ENCODE assay signal across 28 cellular contexts in genomic region chr11:112222303-112222702, GRCh38. TPM values are rescaled to one million over a fixed set of nuclear protein-coding genes. Genes with fewer than 3 reads are reported as not detected.
DNase-seq lines count a peak whose midpoint lies in the region; ATAC-seq, FAIRE-seq and TF ChIP-seq lines count a peak whose summit lies in the region.
"Had no signal": no experiment of that assay in that cellular context is flagged by ENCODE, and none has a peak within 500 bp of the region (broad histone marks: within the 10 kb centered on the region; RNA-seq: fewer than 3 reads in every experiment).

No MANE protein-coding gene starts in this region.

- in situ Hi-C loops in K562 (cut with MboI) = loop anchor here (5.0 to 10.0 kb wide), 3 partner anchors 60 to 618 kb away; partner anchors contain the start of gene SIK2

- H3K36me3 Mint-ChIP-seq in activated CD8-positive, alpha-beta T cell treated with anti-CD3 and anti-CD28 coated beads for 36 hours (ENCODE audit: low read depth) = no peaks in the 10 kb centered on the region
- H3K36me3 Mint-ChIP-seq: natural killer cell treated with Interleukin-12 subunit alpha and Interleukin-12 subunit beta and Interleukin-15 and Interleukin-18, amount 100 ng/mL, for 72 hours had no signal

- FAIRE-seq in K562 (lab: Jason Lieb, UNC) = no peak
- FAIRE-seq: A549, islet of Langerhans had no signal

- TF ChIP-seq POLR2A in K562 (conservative IDR thresholded peaks at IDR 0.05) (no peak), sigmoid colon (IDR thresholded peaks at IDR 0.05) (no peak)

- H3K4me3 Mint-ChIP-seq in activated CD8-positive, alpha-beta T cell treated with anti-CD3 and anti-CD28 coated beads for 36 hours = no peak overlapping the region
- H3K4me3 Mint-ChIP-seq: activated B cell treated with CpG ODN at 0.5 μM for 24 hours; activated naive CD4-positive, alpha-beta T cell treated with anti-CD3 and anti-CD28 coated beads, Interleukin-2, amount 10 ng/mL, durations not matched to agents 7 days and 5 days; CD8-positive, alpha-beta T cell; natural killer cell treated with Interleukin-12 subunit alpha and Interleukin-12 subunit beta and Interleukin-15 and Interleukin-18, amount 100 ng/mL, for 72 hours had no signal

- intact Hi-C loops in K562 (cut with micrococcal nuclease) = loop anchor here (5.0 kb wide), 1 partner anchor 1065 kb away; no protein-coding TSS in a partner anchor
- intact Hi-C loops in sigmoid colon (cut with DNase I) = loop anchor here (10.0 kb wide), 2 partner anchors 362 to 1092 kb away; partner anchors contain the start of gene TTC12
- intact Hi-C loops in right cardiac atrium (cut with DNase I) = no loop called here
- intact Hi-C loops in activated CD8-positive, alpha-beta T cell treated with anti-CD3 and anti-CD28 coated beads for 36 hours (cut with micrococcal nuclease) = no loop called here

- H2AFZ ChIP-seq in K562 (ENCODE audit: low read depth, low read length) = no peak overlapping the region

- H3K27ac Mint-ChIP-seq in activated CD8-positive, alpha-beta T cell treated with anti-CD3 and anti-CD28 coated beads for 36 hours = no peak overlapping the region
- H3K27ac Mint-ChIP-seq: activated B cell treated with CpG ODN at 0.5 μM for 24 hours; activated naive CD4-positive, alpha-beta T cell treated with anti-CD3 and anti-CD28 coated beads, Interleukin-2, amount 10 ng/mL, durations not matched to agents 7 days and 5 days; CD8-positive, alpha-beta T cell; natural killer cell treated with Interleukin-12 subunit alpha and Interleukin-12 subunit beta and Interleukin-15 and Interleukin-18, amount 100 ng/mL, for 72 hours had no signal

- H3K9me3 ChIP-seq in K562 (replicated peaks; ENCODE audit: control insufficient read depth, insufficient read depth, low read depth, low read length) (no peaks in the 10 kb centered on the region), sigmoid colon (no peaks in the 10 kb centered on the region), right cardiac atrium (ENCODE audit: control insufficient read depth, low read length) (no peaks in the 10 kb centered on the region)
- H3K9me3 ChIP-seq: A549, mucosa of descending colon, uterus had no signal

- BruUV-seq in K562 (replicated peaks; lab: Mats Ljungman, UMichigan) = no TSS peak

- no peak for TF ChIP-seq RAD21 in K562 (CRISPR knock-in tag; conservative IDR thresholded peaks at IDR 0.05 in 1 of 2, IDR thresholded peaks at IDR 0.05 in 1 of 2)

- CTCF ChIA-PET in K562 (lab: Yijun Ruan, JAX; ENCODE audit: low intra/inter-chr PET ratio) = interaction anchor here (0.6 to 1.4 kb wide), 2 partner anchors 57 to 343 kb away, joined by 3 to 5 read pairs; partner anchors contain the start of gene FDXACB1
- CTCF ChIA-PET in activated CD8-positive, alpha-beta T cell treated with anti-CD3 and anti-CD28 coated beads for 36 hours (lab: Charles Lee) = interaction anchor here (0.9 to 7.7 kb wide), 3 partner anchors 58 to 333 kb away, joined by 4 to 208 read pairs (median 4); no protein-coding TSS in a partner anchor

- POLR2A ChIA-PET in K562 (lab: Yijun Ruan, JAX) = interaction anchor here (0.6 to 0.8 kb wide), 2 partner anchors 48 to 414 kb away, joined by 3 read pairs; no protein-coding TSS in a partner anchor
- POLR2A ChIA-PET in activated CD8-positive, alpha-beta T cell treated with anti-CD3 and anti-CD28 coated beads for 36 hours (lab: Charles Lee) = interaction anchor here (0.7 kb wide), 1 partner anchor 46 kb away, joined by 3 read pairs; no protein-coding TSS in a partner anchor

- H3K4me1 Mint-ChIP-seq in activated CD8-positive, alpha-beta T cell treated with anti-CD3 and anti-CD28 coated beads for 36 hours (ENCODE audit: low read depth) = peaks cover 10% of the 10 kb centered on the region

- TF ChIP-seq EP300 in K562 (IDR thresholded peaks at IDR 0.05; ENCODE audit: low read length) (no peak), sigmoid colon (IDR thresholded peaks at IDR 0.05) (no peak)

- no peak overlapping the region for H3K4me2 ChIP-seq in K562 (ENCODE audit: insufficient read depth, low read length)
- H3K4me2 ChIP-seq: A549, smooth muscle cell had no signal

- H3K4me3 ChIP-seq in K562 = no peak overlapping the region
- no peak overlapping the region for H3K4me3 ChIP-seq in sigmoid colon
- H3K4me3 ChIP-seq in right cardiac atrium (ENCODE audit: low read length) = no peak overlapping the region
- H3K4me3 ChIP-seq: A549, mucosa of descending colon, smooth muscle cell, uterus had no signal

- H3K27ac ChIP-seq in K562 (ENCODE audit: extremely low read depth, low read depth, low read length) (no peak overlapping the region), sigmoid colon (peak overlapping the region in 3 of 4 donors; percentile 35 to 59 (median 54)), right cardiac atrium (ENCODE audit: low read length) (no peak overlapping the region)
- H3K27ac ChIP-seq: A549, brain microvascular endothelial cell had no signal

- DNase-seq in GF-D8 (lab: John Stamatoyannopoulos, UW) (peak; percentile 46), NOMO-1 treated with DMSO at 0.1 percent for 48 hours (lab: John Stamatoyannopoulos, UW; ENCODE audit: unreplicated experiment) (peak; percentile 42), K562 (ENCODE audit: extremely low read depth in 1 of 4, low spot score in 3 of 4) (no peak), sigmoid colon (no peak), DMS153 treated with DMSO at 0.1 percent for 48 hours (lab: John Stamatoyannopoulos, UW; ENCODE audit: unreplicated experiment) (no peak), hypothalamus (lab: John Stamatoyannopoulos, UW) (no peak), right cardiac atrium (no peak)
- DNase-seq in activated CD8-positive, alpha-beta T cell treated with anti-CD3 and anti-CD28 coated beads for 36 hours = no peak
- DNase-seq: activated B cell treated with CpG ODN at 0.5 μM for 24 hours; activated naive CD4-positive, alpha-beta T cell treated with anti-CD3 and anti-CD28 coated beads, Interleukin-2, amount 10 ng/mL, durations not matched to agents 7 days and 5 days; amniotic stem cell; brain microvascular endothelial cell; CD8-positive, alpha-beta T cell; DMS 273 treated with DMSO at 0.1 percent for 48 hours; effector CD8-positive, alpha-beta T cell; mucosa of descending colon; NCI-H2029 treated with DMSO at 0.1 percent for 48 hours; NCI-H226; NCI-H69; RPMI8226; uterus had no signal

- H3K27me3 Mint-ChIP-seq in activated CD8-positive, alpha-beta T cell treated with anti-CD3 and anti-CD28 coated beads for 36 hours = peaks cover 1% of the 10 kb centered on the region
- H3K27me3 Mint-ChIP-seq: activated B cell treated with CpG ODN at 0.5 μM for 24 hours; natural killer cell treated with Interleukin-12 subunit alpha and Interleukin-12 subunit beta and Interleukin-15 and Interleukin-18, amount 100 ng/mL, for 72 hours had no signal

- H3K36me3 ChIP-seq in K562 (ENCODE audit: control insufficient read depth, insufficient read depth, low read length) = no peaks in the 10 kb centered on the region
- no peaks in the 10 kb centered on the region for H3K36me3 ChIP-seq in sigmoid colon
- H3K36me3 ChIP-seq: brain microvascular endothelial cell, uterus had no signal

- no peaks in the 10 kb centered on the region for H3K9me3 Mint-ChIP-seq in activated CD8-positive, alpha-beta T cell treated with anti-CD3 and anti-CD28 coated beads for 36 hours
- H3K9me3 Mint-ChIP-seq: activated B cell treated with CpG ODN at 0.5 μM for 24 hours; activated naive CD4-positive, alpha-beta T cell treated with anti-CD3 and anti-CD28 coated beads, Interleukin-2, amount 10 ng/mL, durations not matched to agents 7 days and 5 days; CD8-positive, alpha-beta T cell; natural killer cell treated with Interleukin-12 subunit alpha and Interleukin-12 subunit beta and Interleukin-15 and Interleukin-18, amount 100 ng/mL, for 72 hours had no signal

- peaks cover 12% of the 10 kb centered on the region for H3K79me2 ChIP-seq in K562 (ENCODE audit: control insufficient read depth, insufficient read depth, low read length)

- peak in 1 of 3 experiments; percentile 43; a peak in 2 of 6 replicates for TF ChIP-seq CTCF in K562 (IDR thresholded peaks at IDR 0.05 in 2 of 3, conservative IDR thresholded peaks at IDR 0.05 in 1 of 3; ENCODE audit: insufficient read depth in 2 of 3, low read depth in 1 of 3, low read length in 3 of 3)
- no peak for TF ChIP-seq CTCF in sigmoid colon (IDR thresholded peaks at IDR 0.05)
- TF ChIP-seq CTCF in activated CD8-positive, alpha-beta T cell treated with anti-CD3 and anti-CD28 coated beads for 36 hours (IDR thresholded peaks at IDR 0.05) = no peak

- H3K4me1 ChIP-seq in K562 (replicated peaks in 1 of 2; ENCODE audit: control insufficient read depth in 2 of 2, insufficient read depth in 2 of 2, low read length in 2 of 2) (peaks cover 2 to 8% of the 10 kb centered on the region in 2 experiments; a peak in 3 of 5 replicates), sigmoid colon (peaks cover 0 to 28% (median 23%) of the 10 kb centered on the region in 4 donors), right cardiac atrium (ENCODE audit: control insufficient read depth, insufficient read depth, low read length) (no peaks in the 10 kb centered on the region)
- H3K4me1 ChIP-seq: uterus had no signal

- no peaks in the 10 kb centered on the region for H4K20me1 ChIP-seq in K562 (replicated peaks; ENCODE audit: control insufficient read depth, insufficient read depth, low read length)

- no peak for ATAC-seq in K562
- no peak for ATAC-seq in right cardiac atrium
- no peak for ATAC-seq in activated CD8-positive, alpha-beta T cell treated with anti-CD3 and anti-CD28 coated beads for 36 hours
- ATAC-seq: A549; CD8-positive, alpha-beta T cell; mucosa of descending colon; natural killer cell treated with Interleukin-12 subunit alpha and Interleukin-12 subunit beta and Interleukin-15 and Interleukin-18, amount 100 ng/mL, for 72 hours had no signal

- no peaks in the 10 kb centered on the region for H3K9me1 ChIP-seq in K562 (ENCODE audit: control insufficient read depth, insufficient read depth, low read length)

- H3K9ac ChIP-seq in K562 (ENCODE audit: insufficient read depth in 1 of 2, low read depth in 2 of 2, low read length in 2 of 2) = no peak overlapping the region

- WGBS in K562 (ENCODE audit: insufficient coverage, low coverage, missing lambda C conversion rate) = 19% methylated on average over 3 of the region's 4 CpGs
- 63 to 93% methylated on average over 4 of the region's 4 CpGs for WGBS in sigmoid colon, 2 donors
- WGBS in right cardiac atrium = 76% methylated on average over 4 of the region's 4 CpGs

- H3K27me3 ChIP-seq in K562 (ENCODE audit: control insufficient read depth in 2 of 2, insufficient read depth in 2 of 2, low read length in 2 of 2) = no peaks in the 10 kb centered on the region
- H3K27me3 ChIP-seq in sigmoid colon = no peaks in the 10 kb centered on the region
- H3K27me3 ChIP-seq in right cardiac atrium (ENCODE audit: control insufficient read depth, insufficient read depth) = no peaks in the 10 kb centered on the region
- H3K27me3 ChIP-seq: brain microvascular endothelial cell, uterus had no signal

RNA-seq across cellular contexts. Expression of gene PTS, which starts 3.9 kb away (rescaled TPM):
- 29.6 and 90.6 TPM in 2 replicates for total RNA-seq in K562 (2011; cell fraction: chromatin; rRNA removed; ENCODE audit: low replicate concordance)
- total RNA-seq in K562 (2011; cell fraction: nucleolus; rRNA removed) = 18.8 and 24.5 TPM in 2 replicates
- 44.4 and 73.2 TPM in 2 replicates for total RNA-seq in K562 (2011; cell fraction: nucleoplasm; rRNA removed)
- 36.5 and 41.1 TPM in 2 replicates for total RNA-seq in K562 (2014; rRNA removed)
- 40.3 and 43.0 TPM in 2 replicates for total RNA-seq in K562 (2014; rRNA removed; fragmentation: Illumina TruSeq; extraction: Trizol)
- total RNA-seq in K562 (2015; rRNA removed; fragmentation: Illumina TruSeq; extraction: Trizol) = 28.8 and 31.6 TPM in 2 replicates
- 31.9 and 38.2 TPM in 2 replicates for total RNA-seq in K562 (2021)
- polyA plus RNA-seq in K562 (2011; rRNA removed) = 30.3 and 42.1 TPM in 2 replicates
- polyA plus RNA-seq in K562 (2011; cell fraction: cytosol; rRNA removed) = 11.6 and 22.2 TPM in 2 replicates
- 27.5 and 32.6 TPM in 2 replicates for polyA plus RNA-seq in K562 (2011; cell fraction: nucleus; rRNA removed)
- 18.6 and 33.9 TPM in 2 replicates for polyA plus RNA-seq in K562 (2012)
- polyA plus RNA-seq in K562 (2014; fragmentation: Illumina TruSeq; extraction: Trizol) = 27.1 and 29.8 TPM in 2 replicates
- polyA plus RNA-seq in K562 (2014; fragmentation: Nextera tagmentation; extraction: Ambion mirVana) = 10 to 100 TPM; 70.4 to 72.7 TPM
- polyA plus RNA-seq in K562 (2014; rRNA removed) = 51.9 and 58.9 TPM in 2 replicates
- 19.8 and 26.8 TPM in 2 replicates for polyA minus RNA-seq in K562 (2011; rRNA and poly(A)+ RNA removed)
- polyA minus RNA-seq in K562 (2011; cell fraction: cytosol; rRNA and poly(A)+ RNA removed) = 6.4 and 9.6 TPM in 2 replicates
- polyA minus RNA-seq in K562 (2011; cell fraction: nucleus; rRNA and poly(A)+ RNA removed) = 14.0 and 19.3 TPM in 2 replicates
- 10 to 100 TPM; 17.2 to 44.3 (median 30.7) TPM for total RNA-seq in sigmoid colon
- 10 to 100 TPM; 34.0 to 86.5 (median 81.1) TPM for polyA plus RNA-seq in sigmoid colon
- 10 to 100 TPM; 22.9 to 28.3 (median 26.7) TPM for total RNA-seq in right cardiac atrium
- polyA plus RNA-seq in right cardiac atrium = 40.7 TPM
- 10 to 100 TPM; 22.6 to 24.9 TPM for total RNA-seq in activated CD8-positive, alpha-beta T cell treated with anti-CD3 and anti-CD28 coated beads for 36 hours

RNA-seq across cellular contexts. Expression of gene PLET1, which starts 38.4 kb away (rescaled TPM):
- not detected in 2 replicates for total RNA-seq in K562 (2011; cell fraction: chromatin; rRNA removed; ENCODE audit: low replicate concordance)
- total RNA-seq in K562 (2011; cell fraction: nucleolus; rRNA removed) = not detected in 2 replicates
- total RNA-seq in K562 (2011; cell fraction: nucleoplasm; rRNA removed) = not detected in 2 replicates
- total RNA-seq in K562 (2014; rRNA removed) (not detected in 2 replicates), K562 (2014; rRNA removed; fragmentation: Illumina TruSeq; extraction: Trizol) (not detected in 2 replicates), K562 (2015; rRNA removed; fragmentation: Illumina TruSeq; extraction: Trizol) (not detected in 2 replicates), K562 (2021) (not detected in 2 replicates), sigmoid colon (not detected), right cardiac atrium (not detected)
- polyA plus RNA-seq in K562 (2011; rRNA removed) (not detected in 2 replicates), K562 (2014; fragmentation: Illumina TruSeq; extraction: Trizol) (not detected in 2 replicates), K562 (2014; fragmentation: Nextera tagmentation; extraction: Ambion mirVana) (not detected), K562 (2014; rRNA removed) (not detected in 2 replicates), sigmoid colon (under 1 TPM in 1 of 3 donors, not detected in 2; 0.60 TPM), right cardiac atrium (not detected)
- not detected in 2 replicates for polyA plus RNA-seq in K562 (2011; cell fraction: cytosol; rRNA removed)
- polyA plus RNA-seq in K562 (2011; cell fraction: nucleus; rRNA removed) = not detected in 2 replicates
- not detected in 2 replicates for polyA plus RNA-seq in K562 (2012)
- polyA minus RNA-seq in K562 (2011; rRNA and poly(A)+ RNA removed) = not detected in 2 replicates
- not detected in 2 replicates for polyA minus RNA-seq in K562 (2011; cell fraction: cytosol; rRNA and poly(A)+ RNA removed)
- not detected in 2 replicates for polyA minus RNA-seq in K562 (2011; cell fraction: nucleus; rRNA and poly(A)+ RNA removed)
- not detected for total RNA-seq in activated CD8-positive, alpha-beta T cell treated with anti-CD3 and anti-CD28 coated beads for 36 hours
- total RNA-seq: activated B cell treated with CpG ODN at 0.5 μM for 24 hours; CD8-positive, alpha-beta T cell; H4; lower leg skin; mucosa of descending colon; natural killer cell treated with Interleukin-12 subunit alpha and Interleukin-12 subunit beta and Interleukin-15 and Interleukin-18, amount 100 ng/mL, for 72 hours; osteoblast; smooth muscle cell; uterus had no signal
- polyA plus RNA-seq: A549, smooth muscle cell had no signal

RNA-seq across cellular contexts. Expression of gene BCO2, which starts 47.0 kb away (rescaled TPM):
- total RNA-seq in K562 (2011; cell fraction: chromatin; rRNA removed; ENCODE audit: low replicate concordance) = 0.83 and 5.0 TPM in 2 replicates
- total RNA-seq in K562 (2011; cell fraction: nucleolus; rRNA removed) = 0.17 and 1.4 TPM in 2 replicates
- 1.4 and 3.3 TPM in 2 replicates for total RNA-seq in K562 (2011; cell fraction: nucleoplasm; rRNA removed)
- total RNA-seq in K562 (2014; rRNA removed) (0.69 TPM in 1 of 2 replicates, not detected in the other), K562 (2014; rRNA removed; fragmentation: Illumina TruSeq; extraction: Trizol) (0.54 and 1.0 TPM in 2 replicates), K562 (2015; rRNA removed; fragmentation: Illumina TruSeq; extraction: Trizol) (0.91 and 1.4 TPM in 2 replicates), K562 (2021) (0.42 and 0.60 TPM in 2 replicates), sigmoid colon (10 to 100 TPM in 1 of 4 donors, 1 to 10 TPM in 3; 6.4 to 16.9 (median 7.2) TPM), right cardiac atrium (100 to 1,000 TPM in 2 of 4 donors, 10 to 100 TPM in 2; 78.3 to 147 (median 96.8) TPM)
- polyA plus RNA-seq in K562 (2011; rRNA removed) (0.52 and 0.58 TPM in 2 replicates), K562 (2014; fragmentation: Illumina TruSeq; extraction: Trizol) (0.31 and 0.61 TPM in 2 replicates), K562 (2014; fragmentation: Nextera tagmentation; extraction: Ambion mirVana) (under 1 TPM; 0.21 to 0.24 TPM), K562 (2014; rRNA removed) (0.64 and 0.90 TPM in 2 replicates), sigmoid colon (1 to 10 TPM in 1 of 3 donors, not detected in 2; 3.2 TPM), right cardiac atrium (70.8 TPM)
- 0.09 and 0.15 TPM in 2 replicates for polyA plus RNA-seq in K562 (2011; cell fraction: cytosol; rRNA removed)
- polyA plus RNA-seq in K562 (2011; cell fraction: nucleus; rRNA removed) = 0.82 and 2.4 TPM in 2 replicates
- polyA plus RNA-seq in K562 (2012) = 0.18 and 1.1 TPM in 2 replicates
- polyA minus RNA-seq in K562 (2011; rRNA and poly(A)+ RNA removed) = 0.35 and 2.0 TPM in 2 replicates
- polyA minus RNA-seq in K562 (2011; cell fraction: cytosol; rRNA and poly(A)+ RNA removed) = not detected in 2 replicates
- 0.40 and 1.3 TPM in 2 replicates for polyA minus RNA-seq in K562 (2011; cell fraction: nucleus; rRNA and poly(A)+ RNA removed)
- total RNA-seq in activated CD8-positive, alpha-beta T cell treated with anti-CD3 and anti-CD28 coated beads for 36 hours = 1 to 10 TPM in 1 of 2 experiments, under 1 TPM in 1; 0.97 to 1.4 TPM

RNA-seq across cellular contexts. Expression of gene TEX12, which starts 55.1 kb away (rescaled TPM):
- total RNA-seq in K562 (2011; cell fraction: chromatin; rRNA removed; ENCODE audit: low replicate concordance) = 0.39 and 0.44 TPM in 2 replicates
- total RNA-seq in K562 (2011; cell fraction: nucleolus; rRNA removed) = 0.53 TPM in 1 of 2 replicates, not detected in the other
- total RNA-seq in K562 (2011; cell fraction: nucleoplasm; rRNA removed) = 0.37 TPM in 1 of 2 replicates, not detected in the other
- 0.65 TPM in 1 of 2 replicates, not detected in the other for total RNA-seq in K562 (2014; rRNA removed)
- 0.73 and 1.0 TPM in 2 replicates for total RNA-seq in K562 (2014; rRNA removed; fragmentation: Illumina TruSeq; extraction: Trizol)
- 0.45 and 0.91 TPM in 2 replicates for total RNA-seq in K562 (2015; rRNA removed; fragmentation: Illumina TruSeq; extraction: Trizol)
- total RNA-seq in K562 (2021) = 0.31 and 0.62 TPM in 2 replicates
- 0.10 and 0.28 TPM in 2 replicates for polyA plus RNA-seq in K562 (2011; rRNA removed)
- not detected in 2 replicates for polyA plus RNA-seq in K562 (2011; cell fraction: cytosol; rRNA removed)
- polyA plus RNA-seq in K562 (2011; cell fraction: nucleus; rRNA removed) = not detected in 2 replicates
- polyA plus RNA-seq in K562 (2012) = 0.17 TPM in 1 of 2 replicates, not detected in the other
- 0.39 and 0.61 TPM in 2 replicates for polyA plus RNA-seq in K562 (2014; fragmentation: Illumina TruSeq; extraction: Trizol)
- polyA plus RNA-seq in K562 (2014; fragmentation: Nextera tagmentation; extraction: Ambion mirVana) = 1 to 10 TPM; 1.4 to 2.3 TPM
- 0.20 and 0.28 TPM in 2 replicates for polyA plus RNA-seq in K562 (2014; rRNA removed)
- not detected in 2 replicates for polyA minus RNA-seq in K562 (2011; rRNA and poly(A)+ RNA removed)
- polyA minus RNA-seq in K562 (2011; cell fraction: cytosol; rRNA and poly(A)+ RNA removed) = not detected in 2 replicates
- not detected in 2 replicates for polyA minus RNA-seq in K562 (2011; cell fraction: nucleus; rRNA and poly(A)+ RNA removed)
- 1 to 10 TPM in 2 of 4 donors, under 1 TPM in 1, not detected in 1; 0.68 to 1.5 (median 1.1) TPM for total RNA-seq in sigmoid colon
- not detected for polyA plus RNA-seq in sigmoid colon
- 1 to 10 TPM in 1 of 4 donors, not detected in 3; 1.1 TPM for total RNA-seq in right cardiac atrium
- 0.20 TPM for polyA plus RNA-seq in right cardiac atrium
- not detected for total RNA-seq in activated CD8-positive, alpha-beta T cell treated with anti-CD3 and anti-CD28 coated beads for 36 hours
- total RNA-seq: activated B cell treated with CpG ODN at 0.5 μM for 24 hours; CD8-positive, alpha-beta T cell; osteoblast; smooth muscle cell had no signal
- polyA plus RNA-seq: A549, smooth muscle cell had no signal

RNA-seq across cellular contexts. Expression of gene IL18, which starts 58.4 kb away (rescaled TPM):
- 1.2 and 1.8 TPM in 2 replicates for total RNA-seq in K562 (2011; cell fraction: chromatin; rRNA removed; ENCODE audit: low replicate concordance)
- not detected in 2 replicates for total RNA-seq in K562 (2011; cell fraction: nucleolus; rRNA removed)
- total RNA-seq in K562 (2011; cell fraction: nucleoplasm; rRNA removed) = 0.95 and 2.7 TPM in 2 replicates
- 3.3 and 5.4 TPM in 2 replicates for total RNA-seq in K562 (2014; rRNA removed)
- total RNA-seq in K562 (2014; rRNA removed; fragmentation: Illumina TruSeq; extraction: Trizol) = 7.9 and 9.0 TPM in 2 replicates
- 7.4 and 8.0 TPM in 2 replicates for total RNA-seq in K562 (2015; rRNA removed; fragmentation: Illumina TruSeq; extraction: Trizol)
- 3.5 and 6.0 TPM in 2 replicates for total RNA-seq in K562 (2021)
- 2.2 and 4.1 TPM in 2 replicates for polyA plus RNA-seq in K562 (2011; rRNA removed)
- 1.1 and 1.9 TPM in 2 replicates for polyA plus RNA-seq in K562 (2011; cell fraction: cytosol; rRNA removed)
- 0.62 and 1.1 TPM in 2 replicates for polyA plus RNA-seq in K562 (2011; cell fraction: nucleus; rRNA removed)
- polyA plus RNA-seq in K562 (2012) = 8.1 and 30.0 TPM in 2 replicates
- 10.0 TPM in 2 replicates for polyA plus RNA-seq in K562 (2014; fragmentation: Illumina TruSeq; extraction: Trizol)
- 1 to 10 TPM; 5.9 to 6.1 TPM for polyA plus RNA-seq in K562 (2014; fragmentation: Nextera tagmentation; extraction: Ambion mirVana)
- polyA plus RNA-seq in K562 (2014; rRNA removed) = 7.4 and 8.9 TPM in 2 replicates
- 1.2 and 1.6 TPM in 2 replicates for polyA minus RNA-seq in K562 (2011; rRNA and poly(A)+ RNA removed)
- not detected in 2 replicates for polyA minus RNA-seq in K562 (2011; cell fraction: cytosol; rRNA and poly(A)+ RNA removed)
- 0.81 and 1.1 TPM in 2 replicates for polyA minus RNA-seq in K562 (2011; cell fraction: nucleus; rRNA and poly(A)+ RNA removed)
- 10 to 100 TPM in 2 of 4 donors, 1 to 10 TPM in 2; 5.8 to 18.6 (median 10.8) TPM for total RNA-seq in sigmoid colon
- 100 to 1,000 TPM; 114 to 211 (median 129) TPM for polyA plus RNA-seq in sigmoid colon
- 1 to 10 TPM; 2.9 to 4.9 (median 4.5) TPM for total RNA-seq in right cardiac atrium
- polyA plus RNA-seq in right cardiac atrium = 3.1 TPM
- total RNA-seq in activated CD8-positive, alpha-beta T cell treated with anti-CD3 and anti-CD28 coated beads for 36 hours = not detected
- total RNA-seq: CD8-positive, alpha-beta T cell; osteoblast had no signal

Comparison
In these comparisons a context has a peak if more than half of its experiments do, and no peak if none do; other contexts are left out.
1. DNase-seq: peak in GF-D8 (single experiment) and NOMO-1 treated with DMSO at 0.1 percent for 48 hours (single experiment); none in K562 (0 of 4), sigmoid colon (single experiment), DMS153 treated with DMSO at 0.1 percent for 48 hours (single experiment), hypothalamus (0 of 51), right cardiac atrium (0 of 3) and activated CD8-positive, alpha-beta T cell treated with anti-CD3 and anti-CD28 coated beads for 36 hours (single experiment).
2. H3K27ac ChIP-seq: peak in sigmoid colon (3 of 4); none in K562 (single experiment) and right cardiac atrium (single experiment).
3. RNA of gene BCO2, which starts 47.0 kb away (total RNA-seq): 78.3 to 147 TPM in right cardiac atrium; 6.4 to 16.9 TPM in sigmoid colon, 0.97 to 1.4 TPM in activated CD8-positive, alpha-beta T cell treated with anti-CD3 and anti-CD28 coated beads for 36 hours and 0.17 to 5.0 TPM in K562; every median in the first group is over 4 times any median in the second.
4. intact Hi-C loops: an anchor here in K562 (5.0 kb wide) and sigmoid colon (10.0 kb wide); none called in right cardiac atrium and activated CD8-positive, alpha-beta T cell treated with anti-CD3 and anti-CD28 coated beads for 36 hours.